In genomic region chr2:144474017-144474416, GRCh38 we compare ENCODE assay signal across 24 cellular contexts. TPM values are rescaled to one million over a fixed set of nuclear protein-coding genes. Genes with fewer than 3 reads are reported as not detected.
DNase-seq lines count a peak whose midpoint lies in the region; TF ChIP-seq lines count a peak whose summit lies in the region.
"Had no signal": no experiment of that assay in that cellular context is flagged by ENCODE, and none has a peak within 500 bp of the region (broad histone marks: within the 10 kb centered on the region; RNA-seq: fewer than 3 reads in every experiment).

No MANE protein-coding gene starts in this region.

- no peak overlapping the region for H2BK5ac ChIP-seq in mesendoderm (ENCODE audit: low read length)

- no peak overlapping the region for H3K23ac ChIP-seq in mesendoderm (ENCODE audit: low read length)

- H3K4ac ChIP-seq in mesendoderm (ENCODE audit: low read depth, low read length): no peak overlapping the region

- H4K20me1 ChIP-seq in BLaER1: peaks cover 100% of the 10 kb centered on the region
- peaks cover 100% of the 10 kb centered on the region in 11 experiments for H4K20me1 ChIP-seq in BLaER1 treated with 17β-estradiol and CSF1 and Interleukin-3, amounts not matched to agents 10 nM and 100 nM

- DNase-seq in mesendoderm (peak; percentile 86), SK-N-DZ (ENCODE audit: low spot score) (no peak), uterus (no peak), MCF 10A (ENCODE audit: unreplicated experiment) (no peak), GDM1 (lab: John Stamatoyannopoulos, UW) (no peak)
- DNase-seq: Calu3; CD8-positive, alpha-beta memory T cell; DMS153; DND-41; GM23248; HFFc6; KG1; NCI-H1048; NCI-H1417; NCI-H1694; NCI-H2029 treated with DMSO at 0.1 percent for 48 hours; NCI-H526 treated with DMSO at 0.1 percent for 48 hours; RPMI8226; SHP77 had no signal

- H3K56ac ChIP-seq in mesendoderm (ENCODE audit: low read length): no peak overlapping the region

- H3K79me2 ChIP-seq in mesendoderm (ENCODE audit: control insufficient read depth, insufficient read depth, low read length): no peaks in the 10 kb centered on the region

- no peaks in the 10 kb centered on the region for H3K9me3 Mint-ChIP-seq in MCF 10A (ENCODE audit: unreplicated experiment)
- H3K9me3 Mint-ChIP-seq: CD14-positive monocyte; CD8-positive, alpha-beta memory T cell; HFFc6 had no signal

- H3K4me2 ChIP-seq in BLaER1: peak overlapping the region; percentile 56
- peak overlapping the region in 10 of 11 experiments; percentile 17 to 61 (median 40); a peak in 15 of 22 replicates for H3K4me2 ChIP-seq in BLaER1 treated with 17β-estradiol and CSF1 and Interleukin-3, amounts not matched to agents 10 nM and 100 nM
- no peak overlapping the region for H3K4me2 ChIP-seq in mesendoderm (ENCODE audit: low read length)

- peaks cover 15% of the 10 kb centered on the region for H3K4me1 Mint-ChIP-seq in MCF 10A (ENCODE audit: insufficient read depth, unreplicated experiment)

- H3K27ac Mint-ChIP-seq in MCF 10A (ENCODE audit: low read depth, unreplicated experiment): no peak overlapping the region
- H3K27ac Mint-ChIP-seq: HFFc6 had no signal

- H3K4me3 ChIP-seq in BLaER1: no peak overlapping the region
- H3K4me3 ChIP-seq in BLaER1 treated with 17β-estradiol and CSF1 and Interleukin-3, amounts not matched to agents 10 nM and 100 nM: no peak overlapping the region
- H3K4me3 ChIP-seq in mesendoderm (ENCODE audit: low read length): no peak overlapping the region
- H3K4me3 ChIP-seq in uterus: no peak overlapping the region
- H3K4me3 ChIP-seq: GM23248, HAP-1 had no signal

- H4K8ac ChIP-seq in mesendoderm (ENCODE audit: low read depth, low read length): no peak overlapping the region

- no peak overlapping the region for H2BK15ac ChIP-seq in mesendoderm (replicated peaks; ENCODE audit: low read depth)

- peak overlapping the region; percentile 68 for H3K18ac ChIP-seq in mesendoderm (ENCODE audit: low read length)

- H3K36me3 Mint-ChIP-seq in MCF 10A (ENCODE audit: insufficient read depth, unreplicated experiment): no peaks in the 10 kb centered on the region

- TF ChIP-seq CTCF in uterus (IDR thresholded peaks at IDR 0.05) (no peak), MCF 10A (IDR thresholded peaks at IDR 0.05; ENCODE audit: unreplicated experiment) (no peak)

- H2BK120ac ChIP-seq in mesendoderm (ENCODE audit: low read depth, low read length): no peak overlapping the region

- peaks cover 91% of the 10 kb centered on the region for H3K36me3 ChIP-seq in BLaER1
- H3K36me3 ChIP-seq in BLaER1 treated with 17β-estradiol and CSF1 and Interleukin-3, amounts not matched to agents 10 nM and 100 nM: peaks cover 96 to 100% (median 100%) of the 10 kb centered on the region in 11 experiments
- no peaks in the 10 kb centered on the region for H3K36me3 ChIP-seq in mesendoderm (ENCODE audit: control insufficient read depth, insufficient read depth, low read length)
- H3K36me3 ChIP-seq in uterus: no peaks in the 10 kb centered on the region
- H3K36me3 ChIP-seq: HAP-1 had no signal

- no peak overlapping the region for H4K5ac ChIP-seq in mesendoderm (ENCODE audit: low read length)

- H3K27ac ChIP-seq in BLaER1: no peak overlapping the region
- no peak overlapping the region for H3K27ac ChIP-seq in BLaER1 treated with 17β-estradiol and CSF1 and Interleukin-3, amounts not matched to agents 10 nM and 100 nM
- peak overlapping the region; percentile 92 for H3K27ac ChIP-seq in cingulate gyrus (ENCODE audit: low read depth, low read length)
- peak overlapping the region; percentile 17 for H3K27ac ChIP-seq in mesendoderm (ENCODE audit: low read depth, low read length)
- no peak overlapping the region for H3K27ac ChIP-seq in uterus
- H3K27ac ChIP-seq: GM23248 had no signal

- CTCF ChIA-PET in MCF 10A (lab: Yijun Ruan, JAX): interaction anchor here (0.6 kb wide), 1 partner anchor 18 kb away, joined by 3 read pairs; no protein-coding TSS in a partner anchor

- no CpG with 5 or more reads among the region's 5 CpGs for WGBS in mesendoderm (ENCODE audit: extremely low coverage, insufficient coverage, low lambda C conversion rate)

- intact Hi-C loops in uterus (cut with DNase I; ENCODE audit: low total_unique reads): no loop called here
- intact Hi-C loops in MCF 10A (cut with micrococcal nuclease): no loop called here

- H3K9me3 ChIP-seq in BLaER1: no peaks in the 10 kb centered on the region
- no peaks in the 10 kb centered on the region for H3K9me3 ChIP-seq in BLaER1 treated with 17β-estradiol and CSF1 and Interleukin-3, amounts not matched to agents 10 nM and 100 nM (replicated peaks in 1 of 11)
- no peaks in the 10 kb centered on the region for H3K9me3 ChIP-seq in uterus
- H3K9me3 ChIP-seq: HAP-1 had no signal

- TF ChIP-seq POLR2A in uterus (IDR thresholded peaks at IDR 0.05): no peak

- no peaks in the 10 kb centered on the region for H3K79me1 ChIP-seq in mesendoderm (ENCODE audit: low read length)

- no peaks in the 10 kb centered on the region for H3K27me3 Mint-ChIP-seq in MCF 10A (ENCODE audit: insufficient read depth, unreplicated experiment)
- H3K27me3 Mint-ChIP-seq: CD8-positive, alpha-beta memory T cell had no signal

- no peak overlapping the region for H2AK5ac ChIP-seq in mesendoderm (ENCODE audit: low read length)

- H3K4me1 ChIP-seq in BLaER1 (peaks cover 74% of the 10 kb centered on the region), mesendoderm (ENCODE audit: control insufficient read depth, low read depth, low read length) (peaks cover 18% of the 10 kb centered on the region), uterus (no peaks in the 10 kb centered on the region)
- H3K4me1 ChIP-seq in BLaER1 treated with 17β-estradiol and CSF1 and Interleukin-3, amounts not matched to agents 10 nM and 100 nM: peaks cover 45 to 100% (median 76%) of the 10 kb centered on the region in 10 experiments

- no TSS peak for BruUV-seq in MCF 10A (replicated peaks; lab: Mats Ljungman, UMichigan)

- H3K4me3 Mint-ChIP-seq in MCF 10A (ENCODE audit: unreplicated experiment): no peak overlapping the region
- H3K4me3 Mint-ChIP-seq: CD14-positive monocyte; CD8-positive, alpha-beta memory T cell; HFFc6 had no signal

- H3K9ac ChIP-seq in BLaER1: no peak overlapping the region
- no peak overlapping the region for H3K9ac ChIP-seq in BLaER1 treated with 17β-estradiol and CSF1 and Interleukin-3, amounts not matched to agents 10 nM and 100 nM
- no peak overlapping the region for H3K9ac ChIP-seq in mesendoderm (ENCODE audit: low read length)
- H3K9ac ChIP-seq: GM23248 had no signal

- POLR2A ChIA-PET in MCF 10A (lab: Yijun Ruan, JAX): interaction anchor here (1.0 kb wide), 1 partner anchor 9 kb away, joined by 4 read pairs; no protein-coding TSS in a partner anchor

- H3K27me3 ChIP-seq in BLaER1 (no peaks in the 10 kb centered on the region), mesendoderm (ENCODE audit: insufficient read depth, low read length, poor library complexity) (no peaks in the 10 kb centered on the region), uterus (no peaks in the 10 kb centered on the region)
- H3K27me3 ChIP-seq in BLaER1 treated with 17β-estradiol and CSF1 and Interleukin-3, amounts not matched to agents 10 nM and 100 nM: no peaks in the 10 kb centered on the region

RNA-seq across cellular contexts. Expression of gene ZEB2, which starts 45.9 kb away (rescaled TPM):
- polyA plus RNA-seq in mesendoderm (2013, experiment 1 of 2): 0.74 TPM
- polyA plus RNA-seq in mesendoderm (2013, experiment 2 of 2): 0.83 TPM
- 5.3 and 7.2 TPM in 2 replicates for polyA plus RNA-seq in SK-N-DZ (2014; cell fraction: cytosol; rRNA removed)
- 3.6 and 4.5 TPM in 2 replicates for polyA plus RNA-seq in SK-N-DZ (2014; cell fraction: nucleus; rRNA removed)
- total RNA-seq in uterus (100 to 1,000 TPM in 3 of 4 donors, 10 to 100 TPM in 1; 35.9 to 177 (median 120) TPM), MCF 10A (2022) (28.2 and 39.9 TPM in 2 replicates)

Comparison
In these comparisons a context has a peak if more than half of its experiments do, and no peak if none do; other contexts are left out.
1. H3K27ac ChIP-seq: peak in cingulate gyrus (single experiment) and mesendoderm (single experiment); none in BLaER1 (single experiment), BLaER1 treated with 17β-estradiol and CSF1 and Interleukin-3, amounts not matched to agents 10 nM and 100 nM (0 of 11) and uterus (0 of 2).